Comparison of ENCODE assay signal across 17 cellular contexts in the genomic region with DNA sequence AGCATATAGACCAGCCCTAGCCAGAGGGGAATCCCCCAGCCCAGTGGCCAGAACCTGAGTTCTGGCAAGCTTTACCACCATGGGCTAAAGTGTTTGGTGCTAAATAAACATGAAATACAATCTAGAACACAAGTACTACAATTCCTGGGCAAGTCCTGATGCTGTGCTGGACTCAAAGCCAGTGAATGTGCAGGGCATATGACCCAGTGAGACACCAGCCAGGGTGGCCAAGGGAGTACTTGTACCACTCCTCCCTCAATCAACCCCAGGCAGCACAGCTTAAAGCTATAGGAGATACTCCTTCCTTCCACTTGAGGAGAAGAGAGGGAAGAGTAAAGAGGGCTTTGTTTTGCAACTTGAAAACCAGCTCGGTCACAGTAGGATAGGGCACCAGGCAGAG.
A peak's percentile ranks its signal among the peaks of the same experiment; 100 is the strongest.
DNase-seq lines count a peak whose midpoint lies in the region; ATAC-seq, FAIRE-seq and TF ChIP-seq lines count a peak whose summit lies in the region.
"Had no signal": no experiment of that assay in that cellular context is flagged by ENCODE, and none has a peak within 500 bp of the region (broad histone marks: within the 10 kb centered on the region; RNA-seq: fewer than 3 reads in every experiment).

No MANE protein-coding gene starts in this region.

- WGBS in GM12878 (ENCODE audit: insufficient coverage, insufficient replicate concordance, low lambda C conversion rate, missing lambda C conversion rate), result 92% methylated on average over 1 of the region's 1 CpG
- WGBS in thyroid gland, 2 donors, result 50 to 89% methylated on average over 1 of the region's 1 CpG

- SMC1A ChIA-PET in GM12878 (lab: Charles Lee; ENCODE audit: uncharacterized antibody, unreplicated experiment), result no interaction called here

- peaks cover 7% of the 10 kb centered on the region for H3K9me3 ChIP-seq in GM12878 (replicated peaks; ENCODE audit: control insufficient read depth, insufficient read depth, low read length)
- peaks cover 0 to under 1% (median 0%) of the 10 kb centered on the region in 3 experiments for H3K9me3 ChIP-seq in naive thymus-derived CD4-positive, alpha-beta T cell (ENCODE audit: control insufficient read depth in 2 of 3, low read length in 3 of 3)
- no peaks in the 10 kb centered on the region for H3K9me3 ChIP-seq in thyroid gland
- peaks cover 15% of the 10 kb centered on the region for H3K9me3 ChIP-seq in MG63

- no peaks in the 10 kb centered on the region for H3K27me3 Mint-ChIP-seq in activated CD4-positive, alpha-beta T cell treated with anti-CD3 and anti-CD28 coated beads for 36 hours
- H3K27me3 Mint-ChIP-seq in activated CD4-positive, alpha-beta T cell treated with anti-CD3 and anti-CD28 coated beads, Interleukin-2, amount 10 ng/mL, durations not matched to agents 24 days and 14 days, result no peaks in the 10 kb centered on the region
- no peaks in the 10 kb centered on the region for H3K27me3 Mint-ChIP-seq in naive thymus-derived CD4-positive, alpha-beta T cell
- H3K27me3 Mint-ChIP-seq: CD4-positive, alpha-beta memory T cell; IgD-negative memory B cell had no signal

- no peaks in the 10 kb centered on the region for H4K20me1 ChIP-seq in GM12878 (ENCODE audit: control insufficient read depth, insufficient read depth)

- POLR2A ChIA-PET in activated CD4-positive, alpha-beta T cell treated with anti-CD3 and anti-CD28 coated beads for 36 hours (lab: Charles Lee), result no interaction called here
- POLR2A ChIA-PET in GM12878 (lab: Charles Lee), result no interaction called here
- POLR2A ChIA-PET in naive thymus-derived CD4-positive, alpha-beta T cell (lab: Charles Lee), result no interaction called here

- no peaks in the 10 kb centered on the region for H3K27me3 ChIP-seq in GM12878 (replicated peaks in 1 of 2; ENCODE audit: control insufficient read depth in 2 of 2, insufficient read depth in 2 of 2, low read length in 1 of 2)
- H3K27me3 ChIP-seq in naive thymus-derived CD4-positive, alpha-beta T cell (ENCODE audit: control insufficient read depth in 2 of 2, insufficient read depth in 2 of 2, low read length in 2 of 2), result no peaks in the 10 kb centered on the region
- H3K27me3 ChIP-seq in thyroid gland, result no peaks in the 10 kb centered on the region
- no peaks in the 10 kb centered on the region for H3K27me3 ChIP-seq in MG63
- H3K27me3 ChIP-seq: BLaER1 had no signal

- FAIRE-seq in GM12878 (lab: Jason Lieb, UNC), result no peak
- FAIRE-seq: G401.6, HTR-8/SVneo had no signal

- in situ Hi-C loops in GM12878 (cut with MboI), result no loop called here

- no peak for TF ChIP-seq POLR2A in GM12878 (IDR thresholded peaks at IDR 0.05; ENCODE audit: low read depth, low read length)
- TF ChIP-seq POLR2A in thyroid gland (IDR thresholded peaks at IDR 0.05), result no peak

- peaks cover 43% of the 10 kb centered on the region for H3K36me3 Mint-ChIP-seq in activated CD4-positive, alpha-beta T cell treated with anti-CD3 and anti-CD28 coated beads for 36 hours (ENCODE audit: low read depth)
- peaks cover 29% of the 10 kb centered on the region for H3K36me3 Mint-ChIP-seq in activated CD4-positive, alpha-beta T cell treated with anti-CD3 and anti-CD28 coated beads, Interleukin-2, amount 10 ng/mL, durations not matched to agents 24 days and 14 days (ENCODE audit: low read depth)
- peaks cover 39 to 88% (median 77%) of the 10 kb centered on the region in 5 donors for H3K36me3 Mint-ChIP-seq in naive thymus-derived CD4-positive, alpha-beta T cell

- H3K9ac ChIP-seq in GM12878 (ENCODE audit: control insufficient read depth, insufficient read depth, low read length), result no peak overlapping the region
- H3K9ac ChIP-seq: BLaER1 had no signal

- peak overlapping the region; percentile 5 for H3K27ac Mint-ChIP-seq in activated CD4-positive, alpha-beta T cell treated with anti-CD3 and anti-CD28 coated beads for 36 hours
- H3K27ac Mint-ChIP-seq in activated CD4-positive, alpha-beta T cell treated with anti-CD3 and anti-CD28 coated beads, Interleukin-2, amount 10 ng/mL, durations not matched to agents 24 days and 14 days, result no peak overlapping the region
- H3K27ac Mint-ChIP-seq in naive thymus-derived CD4-positive, alpha-beta T cell, result no peak overlapping the region
- H3K27ac Mint-ChIP-seq: CD4-positive, alpha-beta memory T cell; IgD-negative memory B cell had no signal

- H3K4me2 ChIP-seq in GM12878 (ENCODE audit: control insufficient read depth, insufficient read depth), result no peak overlapping the region
- H3K4me2 ChIP-seq: BLaER1 had no signal

- no peak for TF ChIP-seq CTCF in GM12878 (IDR thresholded peaks at IDR 0.05 in 2 of 3, conservative IDR thresholded peaks at IDR 0.05 in 1 of 3; ENCODE audit: control insufficient read depth in 2 of 3, extremely low read depth in 1 of 3, insufficient read depth in 1 of 3, low read depth in 3 of 3, low read length in 3 of 3)
- TF ChIP-seq CTCF in thyroid gland (IDR thresholded peaks at IDR 0.05), result no peak

- H2AFZ ChIP-seq in GM12878 (ENCODE audit: control insufficient read depth, low read depth, low read length), result no peak overlapping the region

- TF ChIP-seq EP300 in GM12878 (IDR thresholded peaks at IDR 0.05; ENCODE audit: borderline replicate concordance in 1 of 2, control insufficient read depth in 1 of 2, low read depth in 2 of 2, low read length in 2 of 2), result no peak

- H3K27ac ChIP-seq in GM12878 (ENCODE audit: control insufficient read depth, insufficient read depth) (no peak overlapping the region), thyroid gland (no peak overlapping the region)
- no peak overlapping the region for H3K27ac ChIP-seq in naive thymus-derived CD4-positive, alpha-beta T cell (ENCODE audit: low read depth, low read length)
- H3K27ac ChIP-seq: 22Rv1, BLaER1 had no signal

- H3K4me1 ChIP-seq in GM12878 (ENCODE audit: control insufficient read depth, insufficient read depth, low read length) (no peaks in the 10 kb centered on the region), thyroid gland (peaks cover 0 to 10% of the 10 kb centered on the region in 2 donors)
- peaks cover 0 to 4% of the 10 kb centered on the region in 2 donors for H3K4me1 ChIP-seq in naive thymus-derived CD4-positive, alpha-beta T cell (ENCODE audit: control insufficient read depth in 2 of 2, insufficient read depth in 2 of 2, low read length in 2 of 2)
- H3K4me1 ChIP-seq: BLaER1 had no signal

- TF ChIP-seq RAD21 in GM12878 (IDR thresholded peaks at IDR 0.05; ENCODE audit: insufficient read depth, low read depth, low read length), result no peak

- H3K79me2 ChIP-seq in GM12878 (ENCODE audit: control insufficient read depth, insufficient read depth, low read length), result peaks cover 34% of the 10 kb centered on the region

- no peak overlapping the region for H3K4me3 ChIP-seq in GM12878
- no peak overlapping the region for H3K4me3 ChIP-seq in naive thymus-derived CD4-positive, alpha-beta T cell (ENCODE audit: low read length)
- no peak overlapping the region for H3K4me3 ChIP-seq in thyroid gland (replicated peaks in 1 of 3)
- H3K4me3 ChIP-seq in MG63, result no peak overlapping the region
- H3K4me3 ChIP-seq: BLaER1 had no signal

- H3K4me3 Mint-ChIP-seq in activated CD4-positive, alpha-beta T cell treated with anti-CD3 and anti-CD28 coated beads for 36 hours, result no peak overlapping the region
- no peak overlapping the region for H3K4me3 Mint-ChIP-seq in activated CD4-positive, alpha-beta T cell treated with anti-CD3 and anti-CD28 coated beads, Interleukin-2, amount 10 ng/mL, durations not matched to agents 24 days and 14 days
- H3K4me3 Mint-ChIP-seq in naive thymus-derived CD4-positive, alpha-beta T cell, result peak overlapping the region in 1 of 10 donors; percentile 4
- H3K4me3 Mint-ChIP-seq: CD14-positive monocyte, IgD-negative memory B cell had no signal

- RAD21 ChIA-PET in GM12878 (lab: Charles Lee; ENCODE audit: unreplicated experiment), result no interaction called here

- H3K36me3 ChIP-seq in GM12878 (ENCODE audit: control insufficient read depth in 2 of 2, insufficient read depth in 2 of 2, low read length in 1 of 2) (peaks cover 0 to 7% of the 10 kb centered on the region in 2 experiments; a peak in 2 of 4 replicates), thyroid gland (no peaks in the 10 kb centered on the region), MG63 (no peaks in the 10 kb centered on the region)
- no peaks in the 10 kb centered on the region for H3K36me3 ChIP-seq in naive thymus-derived CD4-positive, alpha-beta T cell (ENCODE audit: control insufficient read depth in 2 of 3, insufficient read depth in 3 of 3, low read length in 3 of 3)

- H3K9me3 Mint-ChIP-seq in activated CD4-positive, alpha-beta T cell treated with anti-CD3 and anti-CD28 coated beads for 36 hours (ENCODE audit: low read depth), result peaks cover 24% of the 10 kb centered on the region
- peaks cover 38% of the 10 kb centered on the region for H3K9me3 Mint-ChIP-seq in activated CD4-positive, alpha-beta T cell treated with anti-CD3 and anti-CD28 coated beads, Interleukin-2, amount 10 ng/mL, durations not matched to agents 24 days and 14 days
- H3K9me3 Mint-ChIP-seq in naive thymus-derived CD4-positive, alpha-beta T cell, result peaks cover 6 to 74% (median 37%) of the 10 kb centered on the region in 11 donors

- CTCF ChIA-PET in activated CD4-positive, alpha-beta T cell treated with anti-CD3 and anti-CD28 coated beads for 36 hours (lab: Charles Lee), result interaction anchor here (0.6 to 1.4 kb wide), 2 partner anchors 139 to 151 kb away, joined by 3 to 4 read pairs; no protein-coding TSS in a partner anchor
- CTCF ChIA-PET in GM12878 (lab: Yijun Ruan, JAX), result no interaction called here
- CTCF ChIA-PET in naive thymus-derived CD4-positive, alpha-beta T cell (lab: Charles Lee), result no interaction called here

- DNase-seq in activated CD4-positive, alpha-beta T cell treated with anti-CD3 and anti-CD28 coated beads for 36 hours, result no peak
- DNase-seq in activated CD4-positive, alpha-beta T cell treated with anti-CD3 and anti-CD28 coated beads, Interleukin-2, amount 10 ng/mL, durations not matched to agents 24 days and 14 days, result no peak
- DNase-seq in GM12878 (ENCODE audit: low read depth, low spot score) (no peak), thyroid gland (peak; percentile 28 to 47), T-helper 9 cell (no peak), MG63 (no peak)
- no peak for DNase-seq in naive thymus-derived CD4-positive, alpha-beta T cell
- DNase-seq: CD4-positive, alpha-beta memory T cell; HCEC 1CT; KBM-7 had no signal

- H3K4me1 Mint-ChIP-seq in activated CD4-positive, alpha-beta T cell treated with anti-CD3 and anti-CD28 coated beads for 36 hours, result peaks cover 12% of the 10 kb centered on the region
- no peaks in the 10 kb centered on the region for H3K4me1 Mint-ChIP-seq in activated CD4-positive, alpha-beta T cell treated with anti-CD3 and anti-CD28 coated beads, Interleukin-2, amount 10 ng/mL, durations not matched to agents 24 days and 14 days
- H3K4me1 Mint-ChIP-seq in naive thymus-derived CD4-positive, alpha-beta T cell, result peaks cover 0 to 78% (median 73%) of the 10 kb centered on the region in 7 donors
- H3K4me1 Mint-ChIP-seq: CD14-positive monocyte had no signal

- intact Hi-C loops in activated CD4-positive, alpha-beta T cell treated with anti-CD3 and anti-CD28 coated beads for 36 hours (cut with DNase I, micrococcal nuclease), result no loop called here
- intact Hi-C loops in activated CD4-positive, alpha-beta T cell treated with anti-CD3 and anti-CD28 coated beads, Interleukin-2, amount 10 ng/mL, durations not matched to agents 24 days and 14 days (cut with micrococcal nuclease), result no loop called here
- intact Hi-C loops in GM12878 (cut with micrococcal nuclease; ENCODE audit: unreplicated experiment), result no loop called here
- intact Hi-C loops in naive thymus-derived CD4-positive, alpha-beta T cell (cut with micrococcal nuclease), result no loop called here
- intact Hi-C loops in thyroid gland (cut with DNase I), result no loop called here

- no TSS peak for BruUV-seq in GM12878 (replicated peaks; lab: Mats Ljungman, UMichigan)

- no peak for ATAC-seq in activated CD4-positive, alpha-beta T cell treated with anti-CD3 and anti-CD28 coated beads for 36 hours
- ATAC-seq in GM12878, result 0 out of 3 replicates have a peak, but pooled peaks have one; percentile 18
- peak; percentile 12 for ATAC-seq in naive thymus-derived CD4-positive, alpha-beta T cell
- ATAC-seq in GM21528 (IDR thresholded peaks at IDR 0.05; ENCODE audit: low FRiP score, unreplicated experiment), result no peak

Comparison
In these comparisons a context has a peak if more than half of its experiments do, and no peak if none do; other contexts are left out.
1. ATAC-seq: peak in GM12878 (single experiment) and naive thymus-derived CD4-positive, alpha-beta T cell (single experiment); none in activated CD4-positive, alpha-beta T cell treated with anti-CD3 and anti-CD28 coated beads for 36 hours (single experiment) and GM21528 (single experiment).
2. DNase-seq: peak in thyroid gland (2 of 2); none in activated CD4-positive, alpha-beta T cell treated with anti-CD3 and anti-CD28 coated beads for 36 hours (single experiment), activated CD4-positive, alpha-beta T cell treated with anti-CD3 and anti-CD28 coated beads, Interleukin-2, amount 10 ng/mL, durations not matched to agents 24 days and 14 days (single experiment), GM12878 (single experiment), naive thymus-derived CD4-positive, alpha-beta T cell (0 of 9), T-helper 9 cell (single experiment) and MG63 (single experiment).